Comparison of ENCODE assay signal across 27 cellular contexts in the genomic region with DNA sequence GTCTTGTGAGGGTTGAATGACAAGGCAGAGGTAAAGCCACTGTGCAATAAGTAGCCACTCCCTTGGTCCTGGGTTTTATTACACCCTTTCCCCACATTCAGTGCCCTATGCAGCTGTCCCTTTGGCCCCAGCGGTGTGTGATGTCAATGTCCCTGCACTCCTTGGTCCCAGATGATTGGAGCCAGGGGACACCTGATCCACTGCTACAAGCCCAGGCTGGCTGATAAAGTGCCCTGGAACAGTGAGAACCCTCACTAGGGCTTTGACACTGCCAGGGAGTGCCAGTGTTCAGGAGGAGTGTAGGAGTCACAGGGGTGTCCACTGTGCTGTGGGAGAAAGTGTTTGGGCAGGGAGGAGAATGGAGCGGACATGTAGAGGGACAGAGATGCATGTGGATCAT. TPM values are rescaled to one million over a fixed set of nuclear protein-coding genes. Genes with fewer than 3 reads are reported as not detected.
"Had no signal": no experiment of that assay in that cellular context is flagged by ENCODE, and none has a peak within 500 bp of the region (broad histone marks: within the 10 kb centered on the region; RNA-seq: fewer than 3 reads in every experiment).

No MANE protein-coding gene starts in this region.

- H3K4me3 Mint-ChIP-seq: activated T-helper 17 cell treated with anti-CD3 and anti-CD28 coated beads, Interleukin-2, amount 50 U/mL, for 72 hours; naive thymus-derived CD8-positive, alpha-beta T cell; stimulated activated naive B cell treated with anti-CD40 and anti-IgM and Interleukin-4, amounts not matched to agents 10 μg/mL and 1 μg/mL and 100 μg/mL, for 72 hours; WTC11 had no signal

- H3K9me3 Mint-ChIP-seq: activated naive CD4-positive, alpha-beta T cell treated with anti-CD3 and anti-CD28 coated beads, Interleukin-2, amount 50 U/mL, for 72 hours; activated T-helper 17 cell treated with anti-CD3 and anti-CD28 coated beads, Interleukin-2, amount 50 U/mL, for 72 hours; stimulated activated naive B cell treated with anti-CD40 and anti-IgM and Interleukin-4, amounts not matched to agents 10 μg/mL and 1 μg/mL and 100 μg/mL, for 72 hours; WTC11 had no signal

- DNase-seq: activated T-cell treated with anti-CD3 and anti-CD28 coated beads, Interleukin-2, amount 50 U/mL, for 1 hour; adrenal gland; brain microvascular endothelial cell; central memory CD4-positive, alpha-beta T cell; dermis blood vessel endothelial cell; effector CD8-positive, alpha-beta T cell; foreskin melanocyte; glutamatergic neuron; hypothalamus; lower lobe of right lung; naive thymus-derived CD8-positive, alpha-beta T cell; ovary; right lobe of liver; stimulated activated CD4-positive, alpha-beta T cell treated with anti-CD3 and anti-CD28 coated beads, Interleukin-2, amount 100 ng/mL, for 48 hours; stimulated activated CD8-positive, alpha-beta memory T cell treated with anti-CD3 and anti-CD28 coated beads, Interleukin-4, amount 100 ng/mL, for 48 hours; stimulated activated naive B cell treated with anti-CD40 and anti-IgM and Interleukin-4, amounts not matched to agents 10 μg/mL and 1 μg/mL and 100 μg/mL, for 72 hours; T-helper 9 cell; trophoblast cell; uterus had no signal

- ATAC-seq: activated naive CD4-positive, alpha-beta T cell treated with anti-CD3 and anti-CD28 coated beads, Interleukin-2, amount 50 U/mL, for 72 hours; activated T-helper 17 cell treated with anti-CD3 and anti-CD28 coated beads, Interleukin-2, amount 50 U/mL, for 72 hours; lower lobe of right lung; naive thymus-derived CD8-positive, alpha-beta T cell; right lobe of liver; stimulated activated naive B cell treated with anti-CD40 and anti-IgM and Interleukin-4, amounts not matched to agents 10 μg/mL and 1 μg/mL and 100 μg/mL, for 72 hours; WTC11 had no signal

- H3K27ac Mint-ChIP-seq: activated naive CD4-positive, alpha-beta T cell treated with anti-CD3 and anti-CD28 coated beads, Interleukin-2, amount 50 U/mL, for 72 hours; activated T-helper 17 cell treated with anti-CD3 and anti-CD28 coated beads, Interleukin-2, amount 50 U/mL, for 72 hours; naive thymus-derived CD8-positive, alpha-beta T cell; stimulated activated naive B cell treated with anti-CD40 and anti-IgM and Interleukin-4, amounts not matched to agents 10 μg/mL and 1 μg/mL and 100 μg/mL, for 72 hours; WTC11 had no signal

- H3K4me1 Mint-ChIP-seq: activated T-helper 17 cell treated with anti-CD3 and anti-CD28 coated beads, Interleukin-2, amount 50 U/mL, for 72 hours; naive thymus-derived CD8-positive, alpha-beta T cell; stimulated activated naive B cell treated with anti-CD40 and anti-IgM and Interleukin-4, amounts not matched to agents 10 μg/mL and 1 μg/mL and 100 μg/mL, for 72 hours had no signal

- H3K36me3 Mint-ChIP-seq: activated naive CD4-positive, alpha-beta T cell treated with anti-CD3 and anti-CD28 coated beads, Interleukin-2, amount 50 U/mL, for 72 hours; naive thymus-derived CD8-positive, alpha-beta T cell; stimulated activated naive B cell treated with anti-CD40 and anti-IgM and Interleukin-4, amounts not matched to agents 10 μg/mL and 1 μg/mL and 100 μg/mL, for 72 hours; WTC11 had no signal

RNA-seq across cellular contexts. Expression of a gene that starts 30.4 kb away (rescaled TPM):
- total RNA-seq: activated naive CD4-positive, alpha-beta T cell treated with anti-CD3 and anti-CD28 coated beads, Interleukin-2, amount 50 U/mL, for 72 hours; activated T-helper 17 cell treated with anti-CD3 and anti-CD28 coated beads, Interleukin-2, amount 50 U/mL, for 72 hours; adrenal gland; ascending aorta; dermis blood vessel endothelial cell; lower lobe of right lung; mesenteric fat pad; naive thymus-derived CD8-positive, alpha-beta T cell; ovary; pulmonary artery endothelial cell; right lobe of liver; T-helper 1 cell treated with Interleukin-12 subunit alpha and Interleukin-12 subunit beta and Interleukin-4 antibody, amounts not matched to agents 30 ng/mL and 1 ng/mL, for 36 hours; temporal lobe had no signal
